Comparison of ENCODE assay signal across 11 cellular contexts in genomic region chr18:69978743-69979715, GRCh38. TPM values are rescaled to one million over a fixed set of nuclear protein-coding genes. Genes with fewer than 3 reads are reported as not detected.
A peak's percentile ranks its signal among the peaks of the same experiment; 100 is the strongest.
DNase-seq lines count a peak whose midpoint lies in the region; ATAC-seq, FAIRE-seq and TF ChIP-seq lines count a peak whose summit lies in the region.
"Had no signal": no experiment of that assay in that cellular context is flagged by ENCODE, and none has a peak within 500 bp of the region (broad histone marks: within the 10 kb centered on the region; RNA-seq: fewer than 3 reads in every experiment).

No MANE protein-coding gene starts in this region.

- H3K4me3 Mint-ChIP-seq in T-helper 2 cell treated with Interferon-gamma antibody and Interleukin-4, amounts not matched to agents 5 μg/mL and 100 μg/mL, for 36 hours, result no peak overlapping the region
- H3K4me3 Mint-ChIP-seq: WTC11 had no signal

- DNase-seq in GM12865 (ENCODE audit: low read depth) (peak; percentile 57), Ammon's horn (ENCODE audit: low spot score) (no peak), sciatic nerve (ENCODE audit: low spot score) (no peak), H54 (ENCODE audit: insufficient read length, low spot score) (no peak), H4 (ENCODE audit: low spot score) (no peak)
- DNase-seq in T-helper 2 cell treated with Interferon-gamma antibody and Interleukin-4, amounts not matched to agents 5 μg/mL and 100 μg/mL, for 36 hours (ENCODE audit: low spot score), result no peak
- DNase-seq: MG63 had no signal

- peaks cover 37% of the 10 kb centered on the region for H3K4me1 Mint-ChIP-seq in T-helper 2 cell treated with Interferon-gamma antibody and Interleukin-4, amounts not matched to agents 5 μg/mL and 100 μg/mL, for 36 hours (ENCODE audit: low read depth)

- H3K36me3 Mint-ChIP-seq in T-helper 2 cell treated with Interferon-gamma antibody and Interleukin-4, amounts not matched to agents 5 μg/mL and 100 μg/mL, for 36 hours (ENCODE audit: low read depth), result peaks cover 31% of the 10 kb centered on the region

- peak; percentile 55 for ATAC-seq in GM19324 (IDR thresholded peaks at IDR 0.05; ENCODE audit: low FRiP score, unreplicated experiment)
- ATAC-seq in HG02885 (IDR thresholded peaks at IDR 0.05; ENCODE audit: poor library complexity, unreplicated experiment), result peak; percentile 74
- no peak for ATAC-seq in sciatic nerve
- ATAC-seq: WTC11 had no signal

- TF ChIP-seq POLR2A in H54 (IDR thresholded peaks at IDR 0.05; ENCODE audit: low read depth, low read length), result no peak

- H3K27ac Mint-ChIP-seq in T-helper 2 cell treated with Interferon-gamma antibody and Interleukin-4, amounts not matched to agents 5 μg/mL and 100 μg/mL, for 36 hours, result peak overlapping the region; percentile 2
- H3K27ac Mint-ChIP-seq: WTC11 had no signal

- TF ChIP-seq CTCF in GM12865 (IDR thresholded peaks at IDR 0.05; ENCODE audit: insufficient read depth, low read depth, low read length, missing control alignments), result no peak

- no peak for FAIRE-seq in H54 (lab: Jason Lieb, UNC)

- no peaks in the 10 kb centered on the region for H3K27me3 Mint-ChIP-seq in T-helper 2 cell treated with Interferon-gamma antibody and Interleukin-4, amounts not matched to agents 5 μg/mL and 100 μg/mL, for 36 hours (ENCODE audit: low read depth)

- H3K4me3 ChIP-seq in GM12865 (ENCODE audit: low read depth, low read length), result no peak overlapping the region
- H3K4me3 ChIP-seq: MG63, right atrium auricular region had no signal

- intact Hi-C loops in sciatic nerve (cut with DNase I), result no loop called here

- H3K9me3 Mint-ChIP-seq in T-helper 2 cell treated with Interferon-gamma antibody and Interleukin-4, amounts not matched to agents 5 μg/mL and 100 μg/mL, for 36 hours, result peaks cover 24% of the 10 kb centered on the region

RNA-seq across cellular contexts. Expression of gene CD226, which starts 31.4 kb away (rescaled TPM):
- 3.1 TPM for total RNA-seq in sciatic nerve
- total RNA-seq in H4 (2014; rRNA removed; shearing (Covaris generic)), result 0.02 and 0.23 TPM in 2 replicates
